In the genomic region with DNA sequence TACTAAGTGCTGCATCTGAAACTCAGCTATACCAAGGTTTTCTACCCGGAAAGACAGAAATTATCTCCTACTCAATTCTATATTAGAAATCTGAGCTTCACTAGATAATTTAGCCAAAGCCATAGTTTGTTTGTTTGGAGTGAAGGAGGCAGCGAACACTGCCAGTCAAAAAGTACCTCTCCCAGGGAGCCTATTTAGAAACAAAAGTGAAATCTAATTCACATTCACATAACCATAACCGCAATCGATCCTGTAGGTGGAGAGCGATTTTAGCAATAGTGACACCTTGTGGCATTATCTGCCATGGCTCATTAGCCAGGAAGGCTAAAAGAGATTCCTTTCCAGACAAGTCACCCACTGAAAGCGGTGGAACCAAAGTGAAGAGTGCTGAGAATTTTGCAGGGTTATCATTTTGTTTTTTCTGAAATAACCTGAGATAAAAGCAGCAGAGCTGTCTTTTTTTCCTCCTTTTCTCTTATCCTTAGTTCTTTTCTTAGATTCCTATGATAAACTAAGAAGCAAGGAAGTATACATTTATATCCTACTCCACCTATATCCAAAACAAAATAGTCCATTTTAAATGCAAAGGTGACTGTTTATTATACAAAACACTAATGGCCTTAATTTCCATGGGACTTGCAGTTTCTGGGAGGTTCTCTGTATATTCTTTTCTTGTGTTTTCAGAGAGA, we compare ENCODE assay signal across 8 cellular contexts.
DNase-seq lines count a peak whose midpoint lies in the region; ATAC-seq and TF ChIP-seq lines count a peak whose summit lies in the region.

No MANE protein-coding gene starts in this region.

- peak; percentile 93 for ATAC-seq in body of pancreas

- no peak for TF ChIP-seq POLR2A in body of pancreas (IDR thresholded peaks at IDR 0.05)

- no peaks in the 10 kb centered on the region for H3K9me2 ChIP-seq in MM.1S (replicated peaks; ENCODE audit: insufficient read depth, low read length)

- peak overlapping the region; percentile 17; the same call in 1 of the 2 replicates for H2AFZ ChIP-seq in MM.1S (ENCODE audit: low read length)

- no peak overlapping the region for H3K9ac ChIP-seq in MM.1S (ENCODE audit: low read length)

- peak; percentile 28 for DNase-seq in activated gamma-delta T cell treated with Interleukin-2 at 50 U/mL for 16 hours
- no peak for DNase-seq in activated gamma-delta T cell (lab: John Stamatoyannopoulos, UW)
- DNase-seq in HFFc6: peak; percentile 61
- peak; percentile 83 for DNase-seq in MM.1S
- DNase-seq in SJCRH30: peak; percentile 40 to 80
- peak; percentile 41 to 60 (median 52) for DNase-seq in body of pancreas
- peak; percentile 79 for DNase-seq in iPS-NIHi7 (ENCODE audit: extremely low spot score)
- DNase-seq in stimulated activated CD4-positive, alpha-beta T cell treated with anti-CD3 and anti-CD28 coated beads, Interleukin-12 subunit alpha, Interleukin-12 subunit beta, amount 100 ng/mL, for 48 hours (ENCODE audit: low read depth in 2 of 3, low spot score in 1 of 3): peak; percentile 15 to 59 (median 19)

- H3K4me1 Mint-ChIP-seq in HFFc6 (ENCODE audit: low read depth): peaks cover 25% of the 10 kb centered on the region

- peak overlapping the region; percentile 50 for H3K4me2 ChIP-seq in MM.1S (ENCODE audit: low read depth, low read length)

- peak overlapping the region; percentile 86 for H3K4me3 Mint-ChIP-seq in HFFc6

- H3K36me3 ChIP-seq in MM.1S (replicated peaks; ENCODE audit: insufficient read depth, low read length) (no peaks in the 10 kb centered on the region), SJCRH30 (no peaks in the 10 kb centered on the region), body of pancreas (replicated peaks in 1 of 2; ENCODE audit: insufficient read depth in 1 of 2, low read depth in 2 of 2) (no peaks in the 10 kb centered on the region)

- intact Hi-C loops in body of pancreas (cut with DNase I): no loop called here

- H4K20me1 ChIP-seq in MM.1S (ENCODE audit: insufficient read depth, low read length): no peaks in the 10 kb centered on the region

- H3K27me3 Mint-ChIP-seq in HFFc6 (ENCODE audit: insufficient read depth): peaks cover 1% of the 10 kb centered on the region; the same call in 1 of the 2 replicates

- no peaks in the 10 kb centered on the region for H3K36me3 Mint-ChIP-seq in HFFc6 (ENCODE audit: low read depth)

- no peaks in the 10 kb centered on the region for H3K79me2 ChIP-seq in MM.1S (ENCODE audit: low read length)

- H3F3A ChIP-seq in MM.1S (ENCODE audit: insufficient read depth, low read length): no peaks in the 10 kb centered on the region

- 11 to 14% methylated on average over 6 of the region's 6 CpGs for WGBS in body of pancreas, 2 donors

- no peaks in the 10 kb centered on the region for H3K27me3 ChIP-seq in MM.1S (replicated peaks; ENCODE audit: insufficient read depth, low read length)
- H3K27me3 ChIP-seq in SJCRH30: no peaks in the 10 kb centered on the region
- H3K27me3 ChIP-seq in body of pancreas: no peaks in the 10 kb centered on the region

- H3K27ac Mint-ChIP-seq in HFFc6: no peak overlapping the region; the same call in 1 of the 2 replicates

- H3K4me1 ChIP-seq in MM.1S (ENCODE audit: low read length) (no peaks in the 10 kb centered on the region), SJCRH30 (peaks cover 10% of the 10 kb centered on the region), body of pancreas (no peaks in the 10 kb centered on the region)

- no peaks in the 10 kb centered on the region for H3K9me3 Mint-ChIP-seq in HFFc6

- TF ChIP-seq CTCF in HFFc6 (IDR thresholded peaks at IDR 0.05) (peak; percentile 86), MM.1S (IDR thresholded peaks at IDR 0.05; ENCODE audit: low read length) (peak; percentile 87), body of pancreas (IDR thresholded peaks at IDR 0.05) (peak; percentile 71 to 90 (median 82))

- H3K9me3 ChIP-seq in MM.1S (replicated peaks; ENCODE audit: insufficient read depth, low read length) (no peaks in the 10 kb centered on the region), SJCRH30 (replicated peaks) (no peaks in the 10 kb centered on the region), body of pancreas (no peaks in the 10 kb centered on the region)

- H3K27ac ChIP-seq in MM.1S (ENCODE audit: low read length) (no peak overlapping the region), SJCRH30 (no peak overlapping the region), body of pancreas (no peak overlapping the region)

- peak overlapping the region; percentile 29 for H3K4me3 ChIP-seq in MM.1S (ENCODE audit: low read length)
- H3K4me3 ChIP-seq in SJCRH30: no peak overlapping the region
- no peak overlapping the region for H3K4me3 ChIP-seq in body of pancreas
